1 cellular context compared by ENCODE assay signal in genomic region chr3:43016513-43016865, GRCh38.
TF ChIP-seq lines count a peak whose summit lies in the region.

No MANE protein-coding gene starts in this region.

TF ChIP-seq in HepG2, 621 proteins besides CTCF, POLR2A, EP300 and RAD21:
- TF ChIP-seq GMEB2 (CRISPR knock-in tag; IDR thresholded peaks at IDR 0.05; ENCODE audit: low read depth) (no peak), GABPA (IDR thresholded peaks at IDR 0.05; ENCODE audit: low read depth, low read length) (0 out of 2 replicates have a peak, but pooled peaks have one; percentile 14), GABPA (CRISPR knock-in tag; IDR thresholded peaks at IDR 0.05; ENCODE audit: low read depth) (no peak)
